Comparison of ENCODE assay signal across 12 cellular contexts in the genomic region with DNA sequence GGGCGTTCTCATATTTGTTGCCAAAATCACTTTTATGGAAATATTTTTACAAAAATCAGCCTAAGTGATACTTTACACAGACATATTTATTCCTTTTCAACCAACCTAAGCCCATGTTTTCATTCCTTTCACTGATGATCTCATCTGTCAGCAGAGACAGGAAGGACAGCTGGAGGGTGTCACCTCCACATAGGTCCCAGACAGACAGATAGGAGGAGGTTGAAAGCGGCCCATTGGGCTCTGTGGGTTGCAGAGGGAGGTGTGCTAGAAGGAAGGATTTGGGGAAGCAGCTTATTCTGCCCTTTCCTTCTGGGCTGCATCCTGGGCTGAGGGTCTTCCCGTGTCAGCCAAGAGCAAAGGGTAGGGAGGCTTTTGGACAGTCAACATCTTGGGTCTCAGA. TPM values are rescaled to one million over a fixed set of nuclear protein-coding genes. Genes with fewer than 3 reads are reported as not detected.
DNase-seq lines count a peak whose midpoint lies in the region; ATAC-seq and TF ChIP-seq lines count a peak whose summit lies in the region.
"Had no signal": no experiment of that assay in that cellular context is flagged by ENCODE, and none has a peak within 500 bp of the region (broad histone marks: within the 10 kb centered on the region; RNA-seq: fewer than 3 reads in every experiment).

No MANE protein-coding gene starts in this region.

- DNase-seq in CD4-positive, CD25-positive, alpha-beta regulatory T cell = peak; percentile 29 to 86 (median 54)
- DNase-seq in M059J (ENCODE audit: low read depth) (peak; percentile 35), mucosa of descending colon (no peak), NCI-H748 treated with DMSO at 0.1 percent for 48 hours (lab: John Stamatoyannopoulos, UW) (no peak), NCI-H128 (lab: John Stamatoyannopoulos, UW; ENCODE audit: unreplicated experiment) (no peak), NCI-H1048 (lab: John Stamatoyannopoulos, UW) (no peak), NCI-H524 (lab: John Stamatoyannopoulos, UW) (no peak)
- DNase-seq in activated T-cell treated with anti-CD3 and anti-CD28 coated beads, Interleukin-2, amount 50 U/mL, for 1 hour = peak; percentile 59
- DNase-seq: BE2C, SK-N-SH had no signal

- H3K4me3 ChIP-seq in CD4-positive, CD25-positive, alpha-beta regulatory T cell (ENCODE audit: low read depth, low read length) = peak overlapping the region; percentile 48
- no peak overlapping the region for H3K4me3 ChIP-seq in mucosa of descending colon
- H3K4me3 ChIP-seq: GM23338 had no signal

- peaks cover 5% of the 10 kb centered on the region for H3K36me3 Mint-ChIP-seq in CD4-positive, CD25-positive, alpha-beta regulatory T cell

- H3K36me3 ChIP-seq in CD4-positive, CD25-positive, alpha-beta regulatory T cell (ENCODE audit: control insufficient read depth, insufficient read depth, low read length) = no peaks in the 10 kb centered on the region
- H3K36me3 ChIP-seq in mucosa of descending colon (ENCODE audit: low read depth) = no peaks in the 10 kb centered on the region
- H3K36me3 ChIP-seq: BE2C had no signal

- H3K9me3 ChIP-seq in CD4-positive, CD25-positive, alpha-beta regulatory T cell (ENCODE audit: control insufficient read depth in 2 of 2, low read length in 2 of 2) = no peaks in the 10 kb centered on the region
- no peaks in the 10 kb centered on the region for H3K9me3 ChIP-seq in mucosa of descending colon
- H3K9me3 ChIP-seq: BE2C, SK-N-SH had no signal

- intact Hi-C loops in mucosa of descending colon (cut with DNase I, micrococcal nuclease) = no loop called here

- no peaks in the 10 kb centered on the region for H3K27me3 ChIP-seq in CD4-positive, CD25-positive, alpha-beta regulatory T cell (ENCODE audit: control insufficient read depth, insufficient read depth, low read length)
- H3K27me3 ChIP-seq: BE2C had no signal

- peaks cover 0 to 1% (median 0%) of the 10 kb centered on the region in 7 donors for H3K9me3 Mint-ChIP-seq in CD4-positive, CD25-positive, alpha-beta regulatory T cell

- peak overlapping the region; percentile 88 for H3K27ac ChIP-seq in CD4-positive, CD25-positive, alpha-beta regulatory T cell (ENCODE audit: insufficient read depth, low read length, poor library complexity, severe bottlenecking)
- H3K27ac ChIP-seq: epithelial cell of prostate had no signal

- peak; percentile 59 to 63 for ATAC-seq in CD4-positive, CD25-positive, alpha-beta regulatory T cell (ENCODE audit: low read depth in 2 of 2)
- peak; percentile 26 for ATAC-seq in mucosa of descending colon
- ATAC-seq: GM23338 had no signal

- peak overlapping the region; percentile 70 to 80 (median 78) for H3K4me3 Mint-ChIP-seq in CD4-positive, CD25-positive, alpha-beta regulatory T cell
- H3K4me3 Mint-ChIP-seq: GM23338 had no signal

- H3K4me1 ChIP-seq in CD4-positive, CD25-positive, alpha-beta regulatory T cell (ENCODE audit: control insufficient read depth, insufficient read depth, low read length, poor library complexity, severe bottlenecking) = peaks cover 92% of the 10 kb centered on the region
- H3K4me1 ChIP-seq in mucosa of descending colon (ENCODE audit: low read depth) = peaks cover 6% of the 10 kb centered on the region

- H3K27me3 Mint-ChIP-seq in CD4-positive, CD25-positive, alpha-beta regulatory T cell = no peaks in the 10 kb centered on the region

- H3K4me1 Mint-ChIP-seq in CD4-positive, CD25-positive, alpha-beta regulatory T cell = peaks cover 40 to 99% (median 68%) of the 10 kb centered on the region in 4 donors

- H3K27ac Mint-ChIP-seq in CD4-positive, CD25-positive, alpha-beta regulatory T cell = peak overlapping the region; percentile 96 to 99 (median 98)
- H3K27ac Mint-ChIP-seq: GM23338 had no signal

- no peak for TF ChIP-seq CTCF in mucosa of descending colon (IDR thresholded peaks at IDR 0.05)

RNA-seq across cellular contexts. Expression of gene SEMA4D, which starts 26.0 kb away (rescaled TPM):
- total RNA-seq in CD4-positive, CD25-positive, alpha-beta regulatory T cell = 480 TPM
- polyA plus RNA-seq in CD4-positive, CD25-positive, alpha-beta regulatory T cell = 100 to 1,000 TPM in 1 of 4 donors, 10 to 100 TPM in 3; 67.5 to 108 (median 90.2) TPM
- total RNA-seq in M059J (2014; rRNA removed; shearing (Covaris generic)) = 14.2 and 14.3 TPM in 2 replicates
- total RNA-seq in mucosa of descending colon = 10 to 100 TPM; 20.9 to 26.9 (median 23.1) TPM

Comparison
In these comparisons a context has a peak if more than half of its experiments do, and no peak if none do; other contexts are left out.
1. DNase-seq: peak in CD4-positive, CD25-positive, alpha-beta regulatory T cell (3 of 3), M059J (single experiment) and activated T-cell treated with anti-CD3 and anti-CD28 coated beads, Interleukin-2, amount 50 U/mL, for 1 hour (single experiment); none in mucosa of descending colon (0 of 3), NCI-H748 treated with DMSO at 0.1 percent for 48 hours (single experiment), NCI-H128 (single experiment), NCI-H1048 (single experiment) and NCI-H524 (0 of 2).
2. RNA of gene SEMA4D, which starts 26.0 kb away (total RNA-seq): 480 TPM in CD4-positive, CD25-positive, alpha-beta regulatory T cell (single experiment); 20.9 to 26.9 TPM in mucosa of descending colon and 14.2 to 14.3 TPM in M059J; every median in the first group is over 10 times any median in the second.